ENCODE assay signal across 2 cellular contexts in genomic region chr3:115399751-115400150, GRCh38.
TF ChIP-seq lines count a peak whose summit lies in the region.

No MANE protein-coding gene starts in this region.

TF ChIP-seq in H1, 55 proteins besides CTCF, POLR2A, EP300 and RAD21:
- TF ChIP-seq PHF8 (conservative IDR thresholded peaks at IDR 0.05; ENCODE audit: low read depth, low read length), result no peak
- TF ChIP-seq SP2 (IDR thresholded peaks at IDR 0.05; ENCODE audit: low read length), result no peak
- TF ChIP-seq CEBPB (IDR thresholded peaks at IDR 0.05; ENCODE audit: low read depth, low read length), result peak; percentile 92
- TF ChIP-seq EGR1 (IDR thresholded peaks at IDR 0.05; ENCODE audit: borderline replicate concordance, low read depth, low read length), result no peak
- TF ChIP-seq ZNF274 (IDR thresholded peaks at IDR 0.05; ENCODE audit: borderline replicate concordance, extremely low read depth, low read length), result no peak
- no peak for TF ChIP-seq SAP30 (IDR thresholded peaks at IDR 0.05; ENCODE audit: insufficient read depth, insufficient replicate concordance, low read length)
- TF ChIP-seq ATF2 (IDR thresholded peaks at IDR 0.05; ENCODE audit: low read length), result no peak
- TF ChIP-seq SIN3A (conservative IDR thresholded peaks at IDR 0.05 in 1 of 2, IDR thresholded peaks at IDR 0.05 in 1 of 2; ENCODE audit: low read depth in 1 of 2, low read length in 2 of 2), result no peak
- TF ChIP-seq HDAC6 (IDR thresholded peaks at IDR 0.05; ENCODE audit: low read depth, low read length), result no peak
- TF ChIP-seq USF2 (IDR thresholded peaks at IDR 0.05; ENCODE audit: low read length), result no peak
- TF ChIP-seq TBP (IDR thresholded peaks at IDR 0.05; ENCODE audit: low read depth, low read length), result no peak
- TF ChIP-seq CREB1 (IDR thresholded peaks at IDR 0.05), result no peak
- TF ChIP-seq RBBP5 (IDR thresholded peaks at IDR 0.05; ENCODE audit: borderline replicate concordance, low read depth, low read length), result no peak
- no peak for TF ChIP-seq KDM4A (IDR thresholded peaks at IDR 0.05; ENCODE audit: low read depth, low read length, severe bottlenecking)
- peak; percentile 70 for TF ChIP-seq ATF3 (IDR thresholded peaks at IDR 0.05; ENCODE audit: insufficient read depth, low read depth, low read length)
- no peak for TF ChIP-seq SRF (IDR thresholded peaks at IDR 0.05; ENCODE audit: low read depth, low read length)
- no peak for TF ChIP-seq TEAD4 (IDR thresholded peaks at IDR 0.05; ENCODE audit: low read depth, low read length)
- no peak for TF ChIP-seq KDM5A (IDR thresholded peaks at IDR 0.05; ENCODE audit: low read length)
- no peak for TF ChIP-seq SP1 (IDR thresholded peaks at IDR 0.05; ENCODE audit: low read depth, low read length)
- TF ChIP-seq SIX5 (IDR thresholded peaks at IDR 0.05; ENCODE audit: low read depth, low read length), result no peak
- no peak for TF ChIP-seq NRF1 (IDR thresholded peaks at IDR 0.05; ENCODE audit: low read depth, low read length)
- no peak for TF ChIP-seq TAF1 (IDR thresholded peaks at IDR 0.05; ENCODE audit: low read depth, low read length)
- no peak for TF ChIP-seq ASH2L (IDR thresholded peaks at IDR 0.05; ENCODE audit: low read length)
- 0 out of 2 replicates have a peak, but pooled peaks have one; percentile 47 for TF ChIP-seq JUND (IDR thresholded peaks at IDR 0.05; ENCODE audit: low read length)

TF ChIP-seq in GM12891, 5 proteins besides CTCF, POLR2A, EP300 and RAD21:
- TF ChIP-seq TAF1 (IDR thresholded peaks at IDR 0.05; ENCODE audit: low read depth, low read length), result no peak
- no peak for TF ChIP-seq PAX5 (IDR thresholded peaks at IDR 0.05; ENCODE audit: insufficient read depth, low read length, severe bottlenecking)
- no peak for TF ChIP-seq POLR2AphosphoS5 (IDR thresholded peaks at IDR 0.05; ENCODE audit: low read depth, low read length)
- no peak for TF ChIP-seq SPI1 (IDR thresholded peaks at IDR 0.05; ENCODE audit: low read depth, low read length)
- no peak for TF ChIP-seq POU2F2 (IDR thresholded peaks at IDR 0.05; ENCODE audit: low read depth, low read length)
